In the genomic region with DNA sequence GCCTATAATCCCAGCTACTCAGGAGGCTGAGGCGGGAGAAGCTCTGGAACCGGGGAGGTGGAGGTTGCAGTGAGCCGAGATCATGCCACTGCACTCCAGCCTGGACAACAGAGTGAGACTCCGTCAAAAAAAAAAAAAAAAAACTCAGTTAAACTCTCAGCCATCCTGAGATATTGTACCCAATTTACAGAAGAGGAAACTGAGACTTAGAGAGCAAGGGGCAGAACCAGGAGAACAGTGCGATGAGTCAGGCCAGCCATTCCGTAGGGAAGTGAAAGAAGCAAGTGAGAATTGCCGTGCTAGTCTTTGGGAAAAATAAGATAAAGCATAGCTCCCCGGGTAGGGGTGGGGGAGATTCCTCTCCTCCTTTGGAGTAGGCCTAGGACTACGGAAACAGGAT, we compare ENCODE assay signal across 10 cellular contexts.
"Had no signal": no experiment of that assay in that cellular context is flagged by ENCODE, and none has a peak within 500 bp of the region (broad histone marks: within the 10 kb centered on the region; RNA-seq: fewer than 3 reads in every experiment).

No MANE protein-coding gene starts in this region.

- FAIRE-seq: H1, H54 had no signal

- H3K4me3 ChIP-seq: GM23248, GM23338, HAP-1 had no signal

- H3K4me2 ChIP-seq: GM23338 had no signal

- H3K4me1 Mint-ChIP-seq: GM23338 had no signal

- H3K4me3 Mint-ChIP-seq: GM23338, HFFc6 had no signal

- DNase-seq: GM23248, GOT3, H7, HCEC 1CT, HFFc6 had no signal

- H3K27ac Mint-ChIP-seq: GM23338, HFFc6 had no signal

- H3K9me3 Mint-ChIP-seq: GM23338, HFFc6 had no signal

- H3K9me3 ChIP-seq: HAP-1 had no signal

- ATAC-seq: GM23338, HCT116 had no signal

- H3K36me3 ChIP-seq: HAP-1 had no signal

- H3K4me1 ChIP-seq: HAP-1 had no signal

- H2AFZ ChIP-seq: GM23248 had no signal
